1 cellular context compared by ENCODE assay signal in the genomic region with DNA sequence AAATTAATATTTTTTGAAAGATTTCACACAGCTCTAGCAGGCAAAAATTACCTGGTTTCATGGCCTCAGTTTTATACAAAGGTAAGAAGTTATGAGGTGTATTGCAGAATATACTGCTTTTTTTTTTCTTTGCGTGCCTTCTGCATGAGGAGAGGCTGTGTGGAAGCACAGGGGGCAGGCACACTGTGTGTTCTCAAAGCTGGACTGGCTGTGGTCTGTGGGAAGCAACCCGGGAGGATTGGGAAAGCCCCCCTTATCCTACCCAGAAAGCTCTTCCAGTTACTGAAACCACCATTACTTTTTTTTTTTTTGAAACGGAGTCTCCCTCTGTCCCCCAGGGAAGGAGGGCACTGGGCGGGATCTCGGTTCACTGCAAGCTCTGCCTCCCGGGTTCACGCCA.
TF ChIP-seq lines count a peak whose summit lies in the region.

No MANE protein-coding gene starts in this region.

TF ChIP-seq in GM12878, 131 proteins besides CTCF, POLR2A, EP300 and RAD21 (continued from another document):
- TF ChIP-seq, protein P1, sequence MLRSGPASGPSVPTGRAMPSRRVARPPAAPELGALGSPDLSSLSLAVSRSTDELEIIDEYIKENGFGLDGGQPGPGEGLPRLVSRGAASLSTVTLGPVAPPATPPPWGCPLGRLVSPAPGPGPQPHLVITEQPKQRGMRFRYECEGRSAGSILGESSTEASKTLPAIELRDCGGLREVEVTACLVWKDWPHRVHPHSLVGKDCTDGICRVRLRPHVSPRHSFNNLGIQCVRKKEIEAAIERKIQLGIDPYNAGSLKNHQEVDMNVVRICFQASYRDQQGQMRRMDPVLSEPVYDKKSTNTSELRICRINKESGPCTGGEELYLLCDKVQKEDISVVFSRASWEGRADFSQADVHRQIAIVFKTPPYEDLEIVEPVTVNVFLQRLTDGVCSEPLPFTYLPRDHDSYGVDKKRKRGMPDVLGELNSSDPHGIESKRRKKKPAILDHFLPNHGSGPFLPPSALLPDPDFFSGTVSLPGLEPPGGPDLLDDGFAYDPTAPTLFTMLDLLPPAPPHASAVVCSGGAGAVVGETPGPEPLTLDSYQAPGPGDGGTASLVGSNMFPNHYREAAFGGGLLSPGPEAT (IDR thresholded peaks at IDR 0.05; ENCODE audit: low read depth) = 0 out of 2 replicates have a peak, but pooled peaks have one; percentile 20
- TF ChIP-seq PAX8 (IDR thresholded peaks at IDR 0.05) (no peak), EED (IDR thresholded peaks at IDR 0.05; ENCODE audit: low read depth) (peak; percentile 88), FOXM1 (IDR thresholded peaks at IDR 0.05; ENCODE audit: low read depth, low read length) (peak; percentile 78), RUNX3 (IDR thresholded peaks at IDR 0.05; ENCODE audit: low read length) (peak; percentile 90), KDM1A (IDR thresholded peaks at IDR 0.05; ENCODE audit: borderline replicate concordance) (no peak), FOXK2 (IDR thresholded peaks at IDR 0.05) (no peak)
- TF ChIP-seq, protein P2, sequence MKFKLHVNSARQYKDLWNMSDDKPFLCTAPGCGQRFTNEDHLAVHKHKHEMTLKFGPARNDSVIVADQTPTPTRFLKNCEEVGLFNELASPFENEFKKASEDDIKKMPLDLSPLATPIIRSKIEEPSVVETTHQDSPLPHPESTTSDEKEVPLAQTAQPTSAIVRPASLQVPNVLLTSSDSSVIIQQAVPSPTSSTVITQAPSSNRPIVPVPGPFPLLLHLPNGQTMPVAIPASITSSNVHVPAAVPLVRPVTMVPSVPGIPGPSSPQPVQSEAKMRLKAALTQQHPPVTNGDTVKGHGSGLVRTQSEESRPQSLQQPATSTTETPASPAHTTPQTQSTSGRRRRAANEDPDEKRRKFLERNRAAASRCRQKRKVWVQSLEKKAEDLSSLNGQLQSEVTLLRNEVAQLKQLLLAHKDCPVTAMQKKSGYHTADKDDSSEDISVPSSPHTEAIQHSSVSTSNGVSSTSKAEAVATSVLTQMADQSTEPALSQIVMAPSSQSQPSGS (IDR thresholded peaks at IDR 0.05; ENCODE audit: low read length) = peak; percentile 40; the same call in 1 of the 2 replicates
